ENCODE assay signal across 8 cellular contexts in the genomic region with DNA sequence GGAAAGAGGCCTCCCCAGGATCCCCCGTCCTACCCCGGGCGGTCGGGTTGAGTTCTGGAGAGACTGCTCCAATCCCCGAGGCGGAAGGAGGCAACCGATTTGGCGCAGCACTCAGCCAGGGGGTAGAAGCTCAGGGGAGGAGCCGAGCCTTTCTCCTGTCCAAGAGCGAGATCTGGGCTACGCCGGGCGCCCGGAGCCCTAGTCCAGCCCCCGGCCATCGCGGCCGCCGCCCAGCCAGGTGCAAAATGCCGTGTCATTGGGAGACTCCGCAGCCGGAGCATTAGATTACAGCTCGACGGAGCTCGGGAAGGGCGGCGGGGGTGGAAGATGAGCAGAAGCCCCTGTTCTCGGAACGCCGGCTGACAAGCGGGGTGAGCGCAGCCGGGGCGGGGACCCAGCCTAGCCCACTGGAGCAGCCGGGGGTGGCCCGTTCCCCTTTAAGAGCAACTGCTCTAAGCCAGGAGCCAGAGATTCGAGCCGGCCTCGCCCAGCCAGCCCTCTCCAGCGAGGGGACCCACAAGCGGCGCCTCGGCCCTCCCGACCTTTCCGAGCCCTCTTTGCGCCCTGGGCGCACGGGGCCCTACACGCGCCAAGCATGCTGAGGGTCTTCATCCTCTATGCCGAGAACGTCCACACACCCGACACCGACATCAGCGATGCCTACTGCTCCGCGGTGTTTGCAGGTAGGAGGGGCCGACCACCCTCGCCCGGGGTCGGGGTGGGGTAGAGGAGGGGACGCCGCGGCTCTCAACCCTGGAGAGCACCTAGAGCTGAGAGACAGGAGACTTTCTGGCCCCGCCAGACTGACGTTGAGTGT. TPM values are rescaled to one million over a fixed set of nuclear protein-coding genes. Genes with fewer than 3 reads are reported as not detected.
DNase-seq lines count a peak whose midpoint lies in the region; ATAC-seq and TF ChIP-seq lines count a peak whose summit lies in the region.

A gene (plus strand): TSS at position 158 of the 817 bp plus-strand sequence.

- TF ChIP-seq EP300 in suprapubic skin (IDR thresholded peaks at IDR 0.05): no peak

- H3K27me3 ChIP-seq in lower lobe of right lung (ENCODE audit: low read depth): peaks cover 25% of the 10 kb centered on the region
- H3K27me3 ChIP-seq in suprapubic skin: peaks cover 20% of the 10 kb centered on the region

- H3K36me3 ChIP-seq in lower lobe of right lung (no peaks in the 10 kb centered on the region), suprapubic skin (no peaks in the 10 kb centered on the region)

- intact Hi-C loops in lower lobe of right lung (cut with DNase I): no loop called here

- H3K4me3 ChIP-seq in lower lobe of right lung: peak within 1 kb of the TSS; percentile 58
- peak within 1 kb of the TSS; percentile 55 for H3K4me3 ChIP-seq in suprapubic skin

- WGBS in suprapubic skin: under 1% methylated on average over 33 of the region's 66 CpGs

- no peak for TF ChIP-seq POLR2A in suprapubic skin (IDR thresholded peaks at IDR 0.05)

- DNase-seq in DMS79 (lab: John Stamatoyannopoulos, UW): peak; percentile 29
- DNase-seq in NCI-H748 (lab: John Stamatoyannopoulos, UW; ENCODE audit: unreplicated experiment): peak; percentile 70
- DNase-seq in dermis microvascular lymphatic vessel endothelial cell (ENCODE audit: low read depth in 2 of 2): peak in 1 of 2 donors; percentile 52
- peak; percentile 77 for DNase-seq in lower lobe of right lung
- DNase-seq in suprapubic skin (ENCODE audit: low spot score in 2 of 2): no peak
- DNase-seq in activated CD8-positive, alpha-beta memory T cell treated with anti-CD3 and anti-CD28 coated beads for 24 hours: no peak

- peak within 1 kb of the TSS; percentile 60 for H3K27ac ChIP-seq in lower lobe of right lung
- H3K27ac ChIP-seq in suprapubic skin: no peak within 1 kb of the TSS

- H3K4me1 ChIP-seq in lower lobe of right lung (peaks cover 22% of the 10 kb centered on the region), suprapubic skin (peaks cover 24% of the 10 kb centered on the region)

- ATAC-seq in lower lobe of right lung (peak; percentile 74 to 75), GM18498 (IDR thresholded peaks at IDR 0.05; ENCODE audit: unreplicated experiment) (no peak), GM19455 (IDR thresholded peaks at IDR 0.05; ENCODE audit: unreplicated experiment) (no peak)

- TF ChIP-seq CTCF in lower lobe of right lung (IDR thresholded peaks at IDR 0.05) (no peak), suprapubic skin (IDR thresholded peaks at IDR 0.05) (no peak)

- H3K9me3 ChIP-seq in lower lobe of right lung (no peaks in the 10 kb centered on the region), suprapubic skin (no peaks in the 10 kb centered on the region)

RNA-seq across cellular contexts. Expression of the gene that starts here (rescaled TPM):
- total RNA-seq in dermis microvascular lymphatic vessel endothelial cell (47.2 and 85.9 TPM in 2 replicates), lower lobe of right lung (41.2 TPM), suprapubic skin (1 to 10 TPM; 1.7 to 5.0 (median 2.6) TPM)

Comparison
In these comparisons a context has a peak if more than half of its experiments do, and no peak if none do; other contexts are left out.
1. DNase-seq: peak in DMS79 (single experiment), NCI-H748 (single experiment) and lower lobe of right lung (single experiment); none in suprapubic skin (0 of 2) and activated CD8-positive, alpha-beta memory T cell treated with anti-CD3 and anti-CD28 coated beads for 24 hours (single experiment).
2. ATAC-seq: peak in lower lobe of right lung (2 of 2); none in GM18498 (single experiment) and GM19455 (single experiment).